22 cellular contexts compared by ENCODE assay signal in the genomic region with DNA sequence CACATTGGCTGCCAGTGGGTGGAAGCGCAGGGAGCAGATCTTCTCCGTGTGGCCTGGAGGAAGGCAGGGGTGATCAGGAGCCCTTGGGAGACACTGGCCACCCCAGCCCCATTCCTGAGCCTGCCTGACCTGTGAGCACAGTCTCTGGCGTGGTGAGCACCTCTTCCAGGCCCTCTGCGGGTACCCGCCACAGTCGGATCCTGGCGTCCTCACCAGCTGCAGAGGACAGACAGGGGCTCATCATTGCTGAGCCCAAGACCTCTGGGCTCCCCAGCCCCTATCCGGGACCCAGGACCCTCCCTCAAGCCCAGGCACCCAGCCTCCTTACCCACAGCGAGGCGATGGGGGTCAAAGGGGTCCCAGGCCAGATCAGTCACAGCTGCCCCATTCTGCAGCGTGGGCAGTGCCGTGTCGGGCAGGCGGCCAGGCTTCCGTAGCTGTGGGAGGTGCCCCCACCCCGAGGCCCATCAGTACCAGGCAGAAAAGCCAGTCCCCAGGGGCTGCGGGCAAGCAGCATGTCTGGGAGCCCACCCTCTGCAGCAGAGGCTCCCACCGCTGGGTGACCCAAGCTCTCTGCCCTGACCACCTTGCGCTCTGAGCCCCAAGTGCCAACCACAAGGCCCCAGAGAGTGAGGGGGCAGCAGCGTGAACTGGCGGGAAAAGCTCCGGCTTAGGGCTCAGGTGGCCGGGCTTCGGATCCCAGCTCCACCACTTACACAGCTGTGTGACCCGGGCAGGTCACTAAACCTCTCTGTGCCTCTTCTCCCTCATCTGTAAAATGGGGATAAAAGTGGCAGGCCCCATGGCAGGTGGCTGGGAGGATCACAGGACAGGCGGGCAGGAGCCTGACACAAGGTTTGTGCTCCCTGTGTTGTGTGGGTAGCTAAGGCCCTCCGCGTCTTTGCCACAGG. TPM values are rescaled to one million over a fixed set of nuclear protein-coding genes. Genes with fewer than 3 reads are reported as not detected.
"Had no signal": no experiment of that assay in that cellular context is flagged by ENCODE, and none has a peak within 500 bp of the region (broad histone marks: within the 10 kb centered on the region; RNA-seq: fewer than 3 reads in every experiment).

No MANE protein-coding gene starts in this region.

- H2AFZ ChIP-seq: parathyroid adenoma had no signal

- H3K9me3 ChIP-seq: esophagus muscularis mucosa, gastroesophageal sphincter, heart right ventricle, lower lobe of right lung, neutrophil, sigmoid colon had no signal

- H3K27me3 ChIP-seq: esophagus muscularis mucosa, gastroesophageal sphincter, heart right ventricle, neutrophil, sigmoid colon had no signal

- H3K4me1 ChIP-seq: heart right ventricle, parathyroid adenoma had no signal

- ATAC-seq: gastroesophageal sphincter; naive thymus-derived CD8-positive, alpha-beta T cell; stimulated activated memory B cell treated with anti-CD40 and anti-IgM and Interleukin-4, amounts not matched to agents 10 μg/mL and 1 μg/mL and 100 μg/mL, for 72 hours had no signal

- H3K27ac Mint-ChIP-seq: activated B cell treated with CpG ODN at 0.5 μM for 24 hours; activated CD8-positive, alpha-beta T cell treated with anti-CD3 and anti-CD28 coated beads for 36 hours; activated T-helper 2 cell treated with anti-CD3 and anti-CD28 coated beads, Interferon-gamma antibody, Interleukin-2, Interleukin-4, amounts not matched to agents 10 μg/mL and 5 μg/mL and 100 μg/mL, durations not matched to agents 14 hours and 24 hours and 36 hours had no signal

- H3K27me3 Mint-ChIP-seq: activated B cell treated with CpG ODN at 0.5 μM for 24 hours; activated CD8-positive, alpha-beta T cell treated with anti-CD3 and anti-CD28 coated beads for 36 hours; naive thymus-derived CD8-positive, alpha-beta T cell; stimulated activated memory B cell treated with anti-CD40 and anti-IgM and Interleukin-4, amounts not matched to agents 10 μg/mL and 1 μg/mL and 100 μg/mL, for 72 hours had no signal

- H3K27ac ChIP-seq: esophagus muscularis mucosa, gastroesophageal sphincter, heart right ventricle, lower lobe of right lung, neutrophil, parathyroid adenoma, sigmoid colon had no signal

- H3K79me2 ChIP-seq: parathyroid adenoma had no signal

- H3K9ac ChIP-seq: parathyroid adenoma had no signal

- DNase-seq: activated B cell treated with CpG ODN at 0.5 μM for 24 hours; activated CD4-positive, alpha-beta T cell treated with anti-CD3 and anti-CD28 coated beads for 4 hours; activated naive CD4-positive, alpha-beta T cell treated with Interleukin-2 at 50 U/mL for 16 hours; activated T-cell treated with anti-CD3 and anti-CD28 coated beads, Interleukin-2, amount 50 U/mL, for 1 hour; dermis blood vessel endothelial cell; effector memory CD4-positive, alpha-beta T cell; left cardiac atrium; lower lobe of right lung; sigmoid colon; stimulated activated CD4-positive, alpha-beta T cell treated with anti-CD3 and anti-CD28 coated beads, Interleukin-4, amount 100 ng/mL, for 4 hours had no signal

- H3K9me3 Mint-ChIP-seq: activated B cell treated with CpG ODN at 0.5 μM for 24 hours; activated CD8-positive, alpha-beta T cell treated with anti-CD3 and anti-CD28 coated beads for 36 hours; activated T-helper 2 cell treated with anti-CD3 and anti-CD28 coated beads, Interferon-gamma antibody, Interleukin-2, Interleukin-4, amounts not matched to agents 10 μg/mL and 5 μg/mL and 100 μg/mL, durations not matched to agents 14 hours and 24 hours and 36 hours; naive thymus-derived CD8-positive, alpha-beta T cell; stimulated activated memory B cell treated with anti-CD40 and anti-IgM and Interleukin-4, amounts not matched to agents 10 μg/mL and 1 μg/mL and 100 μg/mL, for 72 hours had no signal

- H3K4me3 ChIP-seq: esophagus muscularis mucosa, gastroesophageal sphincter, heart right ventricle, lower lobe of right lung, sigmoid colon had no signal

- H3K4me3 Mint-ChIP-seq: activated B cell treated with CpG ODN at 0.5 μM for 24 hours; activated CD8-positive, alpha-beta T cell treated with anti-CD3 and anti-CD28 coated beads for 36 hours; naive thymus-derived CD8-positive, alpha-beta T cell; stimulated activated memory B cell treated with anti-CD40 and anti-IgM and Interleukin-4, amounts not matched to agents 10 μg/mL and 1 μg/mL and 100 μg/mL, for 72 hours had no signal

- FAIRE-seq: bronchial epithelial cell, endothelial cell of umbilical vein had no signal

RNA-seq across cellular contexts. Expression of gene VASN, which starts 10.4 kb away (rescaled TPM):
- total RNA-seq: activated CD8-positive, alpha-beta T cell treated with anti-CD3 and anti-CD28 coated beads for 36 hours; activated T-helper 2 cell treated with anti-CD3 and anti-CD28 coated beads, Interferon-gamma antibody, Interleukin-2, Interleukin-4, amounts not matched to agents 10 μg/mL and 5 μg/mL and 100 μg/mL, durations not matched to agents 14 hours and 24 hours and 36 hours; T-helper 2 cell treated with Interferon-gamma antibody and Interleukin-4, amounts not matched to agents 100 ng/mL and 5 ng/mL, for 36 hours had no signal

RNA-seq across cellular contexts. Expression of gene GLIS2, which starts 45.4 kb away (rescaled TPM):
- total RNA-seq: activated B cell treated with CpG ODN at 0.5 μM for 24 hours had no signal
- polyA plus RNA-seq: naive thymus-derived CD8-positive, alpha-beta T cell had no signal
